Comparison of ENCODE assay signal across 8 cellular contexts in genomic region chr13:52012512-52012836, GRCh38. TPM values are rescaled to one million over a fixed set of nuclear protein-coding genes. Genes with fewer than 3 reads are reported as not detected.
DNase-seq lines count a peak whose midpoint lies in the region; ATAC-seq and TF ChIP-seq lines count a peak whose summit lies in the region.

No MANE protein-coding gene starts in this region.

- TSS peak; percentile 84 for BruUV-seq in IMR-90 (replicated peaks; lab: Mats Ljungman, UMichigan)

- no peak for ATAC-seq in IMR-90 (ENCODE audit: low read depth)
- no peak for ATAC-seq in naive thymus-derived CD4-positive, alpha-beta T cell
- no peak for ATAC-seq in HG02884 (IDR thresholded peaks at IDR 0.05; ENCODE audit: unreplicated experiment)
- no peak for ATAC-seq in GM18873 (IDR thresholded peaks at IDR 0.05; ENCODE audit: low FRiP score, unreplicated experiment)

- H2BK120ac ChIP-seq in IMR-90 (ENCODE audit: low read depth, low read length), result no peak overlapping the region

- H3K14ac ChIP-seq in IMR-90 (replicated peaks; ENCODE audit: low read depth, low read length), result peak overlapping the region; percentile 98

- peak overlapping the region; percentile 92 for H2AK9ac ChIP-seq in IMR-90 (replicated peaks; ENCODE audit: low read depth, low read length, poor library complexity)

- H3K9me3 ChIP-seq in BLaER1 (peaks cover 6% of the 10 kb centered on the region), IMR-90 (ENCODE audit: control insufficient read depth, insufficient read depth, low read length) (no peaks in the 10 kb centered on the region)
- no peaks in the 10 kb centered on the region for H3K9me3 ChIP-seq in naive thymus-derived CD4-positive, alpha-beta T cell (ENCODE audit: control insufficient read depth in 2 of 3, low read length in 3 of 3)

- peak overlapping the region; percentile 84 for H4K91ac ChIP-seq in IMR-90 (ENCODE audit: insufficient read depth, low read depth, low read length)

- no peak overlapping the region for H2BK15ac ChIP-seq in IMR-90 (ENCODE audit: low read depth, low read length)

- no peak overlapping the region for H2AK5ac ChIP-seq in IMR-90 (ENCODE audit: low read depth, low read length)

- intact Hi-C loops in IMR-90 (cut with micrococcal nuclease), result loop anchor here (5.0 to 10.0 kb wide), 2 partner anchors 198 to 440 kb away; partner anchors contain the start of gene VPS36
- intact Hi-C loops in naive thymus-derived CD4-positive, alpha-beta T cell (cut with micrococcal nuclease), result loop anchor here (1.0 to 5.0 kb wide), 19 partner anchors 11 to 1888 kb away; partner anchors contain the start of genes CKAP2 (in 2 of the 2), INTS6 (in 2 of the 2), SUGT1 (in 2 of the 2) and DHRS12 (in 1 of the 2)

- H3K9me3 Mint-ChIP-seq in chondrocyte (ENCODE audit: low read depth), result peaks cover 4% of the 10 kb centered on the region
- peaks cover 0 to 3% (median 0%) of the 10 kb centered on the region in 11 donors for H3K9me3 Mint-ChIP-seq in naive thymus-derived CD4-positive, alpha-beta T cell

- H2AFZ ChIP-seq in IMR-90 (replicated peaks; ENCODE audit: low read length, poor library complexity), result peak overlapping the region; percentile 100

- WGBS in IMR-90 (ENCODE audit: extremely low coverage in 2 of 2, insufficient read length in 1 of 2), 2 experiments, result 0% methylated on average over 5 of the region's 8 CpGs; no CpG with 5 or more reads in 1 of the 2 experiments

- peak overlapping the region; percentile 98 for H3K27ac Mint-ChIP-seq in chondrocyte (ENCODE audit: unreplicated experiment)
- peak overlapping the region; percentile 88 to 99 (median 95) for H3K27ac Mint-ChIP-seq in naive thymus-derived CD4-positive, alpha-beta T cell

- peaks cover 7% of the 10 kb centered on the region for H3K36me3 Mint-ChIP-seq in chondrocyte (ENCODE audit: low read depth)
- H3K36me3 Mint-ChIP-seq in naive thymus-derived CD4-positive, alpha-beta T cell, result peaks cover under 1 to 18% (median 10%) of the 10 kb centered on the region in 5 donors

- peak overlapping the region; percentile 79 for H3K9ac ChIP-seq in BLaER1
- H3K9ac ChIP-seq in IMR-90 (ENCODE audit: low read depth, low read length), result peak overlapping the region; percentile 88

- in situ Hi-C loops in IMR-90 (cut with MboI; ENCODE audit: low sequenced_read_pairs), result loop anchor here (25.0 kb wide), 1 partner anchor 450 kb away; the partner anchor contains the start of genes CKAP2 and VPS36

- DNase-seq in IMR-90 (no peak), chondrocyte (ENCODE audit: low spot score) (no peak), NCI-H187 treated with DMSO at 0.1 percent for 48 hours (lab: John Stamatoyannopoulos, UW) (no peak)
- no peak for DNase-seq in naive thymus-derived CD4-positive, alpha-beta T cell
- no peak for DNase-seq in NK-92 treated with Interleukin-12 subunit alpha and Interleukin-12 subunit beta, amount 100 ng/mL, for 24 hours (lab: John Stamatoyannopoulos, UW)

- peak overlapping the region; percentile 61 for H3K27ac ChIP-seq in BLaER1
- H3K27ac ChIP-seq in IMR-90 (ENCODE audit: insufficient read depth, low read length), result peak overlapping the region; percentile 62
- peak overlapping the region; percentile 76 for H3K27ac ChIP-seq in naive thymus-derived CD4-positive, alpha-beta T cell (ENCODE audit: low read depth, low read length)

- peak overlapping the region; percentile 75 for H3K23ac ChIP-seq in IMR-90 (ENCODE audit: low read depth, low read length)

- H3K4me3 ChIP-seq in BLaER1 (peak overlapping the region; percentile 90), IMR-90 (ENCODE audit: insufficient read depth, low read depth, low read length) (peak overlapping the region; percentile 92)
- peak overlapping the region; percentile 92 for H3K4me3 ChIP-seq in naive thymus-derived CD4-positive, alpha-beta T cell (ENCODE audit: low read length)

- peak overlapping the region; percentile 40; the same call in 1 of the 2 replicates for H3K56ac ChIP-seq in IMR-90 (ENCODE audit: extremely low read depth, insufficient read depth, low read length)

- H4K5ac ChIP-seq in IMR-90 (ENCODE audit: low read depth, low read length), result peak overlapping the region; percentile 92

- TF ChIP-seq CTCF in IMR-90 (conservative IDR thresholded peaks at IDR 0.05; ENCODE audit: low read depth, low read length) (no peak), chondrocyte (IDR thresholded peaks at IDR 0.05) (no peak)

- peak overlapping the region; percentile 87; the same call in 1 of the 2 replicates for H3K4ac ChIP-seq in IMR-90 (ENCODE audit: low read depth, low read length)

- no peak overlapping the region for H2BK20ac ChIP-seq in IMR-90 (ENCODE audit: low read depth, low read length)

- peak overlapping the region; percentile 95 for H3K4me3 Mint-ChIP-seq in chondrocyte (ENCODE audit: unreplicated experiment)
- H3K4me3 Mint-ChIP-seq in naive thymus-derived CD4-positive, alpha-beta T cell, result peak overlapping the region; percentile 90 to 100 (median 99)

- H3K36me3 ChIP-seq in BLaER1, result peaks cover 26% of the 10 kb centered on the region
- H3K36me3 ChIP-seq in IMR-90 (ENCODE audit: control insufficient read depth, insufficient read depth, low read length), result no peaks in the 10 kb centered on the region
- H3K36me3 ChIP-seq in naive thymus-derived CD4-positive, alpha-beta T cell (ENCODE audit: control insufficient read depth in 2 of 3, insufficient read depth in 3 of 3, low read length in 3 of 3), result peaks cover 0 to 10% (median 0%) of the 10 kb centered on the region in 3 experiments

- no peak overlapping the region; the same call in 1 of the 2 replicates for H3K18ac ChIP-seq in IMR-90 (ENCODE audit: low read depth, low read length)

- H3K79me1 ChIP-seq in IMR-90 (ENCODE audit: low read depth in 1 of 2, low read length in 2 of 2), result peaks cover 7 to 19% of the 10 kb centered on the region in 2 experiments

- H3K27me3 ChIP-seq in BLaER1, result peaks cover 33% of the 10 kb centered on the region
- H3K27me3 ChIP-seq in IMR-90 (ENCODE audit: control insufficient read depth, insufficient read depth, low read length), result peaks cover 8% of the 10 kb centered on the region
- H3K27me3 ChIP-seq in naive thymus-derived CD4-positive, alpha-beta T cell (ENCODE audit: control insufficient read depth in 2 of 2, insufficient read depth in 2 of 2, low read length in 2 of 2), result no peaks in the 10 kb centered on the region

- POLR2A ChIA-PET in IMR-90 (lab: Charles Lee; ENCODE audit: unreplicated experiment), result interaction anchor here (0.7 kb wide), 1 partner anchor 37 kb away, joined by 3 read pairs; no protein-coding TSS in a partner anchor
- POLR2A ChIA-PET in naive thymus-derived CD4-positive, alpha-beta T cell (lab: Charles Lee), result interaction anchor here (0.7 to 1.3 kb wide), 5 partner anchors 8 to 639 kb away, joined by 3 to 6 read pairs (median 4); partner anchors contain the start of genes INTS6 and SUGT1

- CTCF ChIA-PET in IMR-90 (lab: Yijun Ruan, JAX), result interaction anchor here (0.8 to 1.5 kb wide), 2 partner anchors 21 to 438 kb away, joined by 3 to 4 read pairs; partner anchors contain the start of gene VPS36
- CTCF ChIA-PET in naive thymus-derived CD4-positive, alpha-beta T cell (lab: Charles Lee), result interaction anchor here (0.6 to 1.3 kb wide), 2 partner anchors 117 to 924 kb away, joined by 3 to 4 read pairs; partner anchors contain the start of gene NEK5

- H3K9me1 ChIP-seq in IMR-90 (ENCODE audit: insufficient read depth, low read length), result peaks cover 2% of the 10 kb centered on the region; the same call in 1 of the 2 replicates

- no peak for TF ChIP-seq RAD21 in IMR-90 (IDR thresholded peaks at IDR 0.05; ENCODE audit: low read length)

- H3K4me2 ChIP-seq in BLaER1 (peak overlapping the region; percentile 83), IMR-90 (ENCODE audit: low read depth, low read length) (peak overlapping the region; percentile 69; the same call in 1 of the 2 replicates)

- H3K27me3 Mint-ChIP-seq in chondrocyte (ENCODE audit: low read depth), result no peaks in the 10 kb centered on the region
- H3K27me3 Mint-ChIP-seq in naive thymus-derived CD4-positive, alpha-beta T cell, result peaks cover 14 to 34% (median 19%) of the 10 kb centered on the region in 5 donors

- peak overlapping the region; percentile 71 to 98 for H4K8ac ChIP-seq in IMR-90 (ENCODE audit: low read depth in 2 of 2, low read length in 2 of 2)

- H4K20me1 ChIP-seq in BLaER1 (peaks cover 33% of the 10 kb centered on the region), IMR-90 (ENCODE audit: insufficient read depth, low read length) (no peaks in the 10 kb centered on the region; the same call in 1 of the 2 replicates)

- H3K4me1 Mint-ChIP-seq in chondrocyte (ENCODE audit: low read depth), result peaks cover 26% of the 10 kb centered on the region
- peaks cover 20 to 51% (median 32%) of the 10 kb centered on the region in 7 donors for H3K4me1 Mint-ChIP-seq in naive thymus-derived CD4-positive, alpha-beta T cell

- dilution Hi-C loops in IMR-90 (cut with HindIII; ENCODE audit: low sequenced_read_pairs, unreplicated experiment), result no loop called here

- TF ChIP-seq POLR2A in IMR-90 (IDR thresholded peaks at IDR 0.05; ENCODE audit: low read depth, low read length), result no peak; the same call in 1 of the 2 replicates

- H3K4me1 ChIP-seq in BLaER1, result peaks cover 18% of the 10 kb centered on the region
- H3K4me1 ChIP-seq in IMR-90 (ENCODE audit: control insufficient read depth, insufficient read depth, low read length), result no peaks in the 10 kb centered on the region
- H3K4me1 ChIP-seq in naive thymus-derived CD4-positive, alpha-beta T cell (ENCODE audit: control insufficient read depth in 2 of 2, insufficient read depth in 2 of 2, low read length in 2 of 2), result peaks cover 9 to 16% of the 10 kb centered on the region in 2 donors

- peak overlapping the region; percentile 44 for H2BK5ac ChIP-seq in IMR-90 (ENCODE audit: low read depth, low read length, poor library complexity, severe bottlenecking)

RNA-seq across cellular contexts. Expression of gene ALG11, which starts 0.3 kb away (rescaled TPM):
- total RNA-seq in IMR-90 (2012; rRNA removed) (12.7 and 25.6 TPM in 2 replicates), chondrocyte (49.2 to 56.9 TPM (median 49.8 TPM) in 3 replicates)
- polyA plus RNA-seq in IMR-90 (2012; rRNA removed), result 6.5 and 10.0 TPM in 2 replicates
- 0.98 and 1.5 TPM in 2 replicates for polyA plus RNA-seq in IMR-90 (2012; cell fraction: cytosol; rRNA removed)
- 2.8 and 10.4 TPM in 2 replicates for polyA plus RNA-seq in IMR-90 (2012; cell fraction: nucleus; rRNA removed; ENCODE audit: low replicate concordance)
- 10 to 100 TPM; 29.3 to 45.6 (median 38.3) TPM for total RNA-seq in naive thymus-derived CD4-positive, alpha-beta T cell
- 10 to 100 TPM; 22.6 to 31.5 TPM for polyA plus RNA-seq in naive thymus-derived CD4-positive, alpha-beta T cell

RNA-seq across cellular contexts. Expression of gene ATP7B, which starts 1.2 kb away (rescaled TPM):
- total RNA-seq in IMR-90 (2012; rRNA removed) (2.2 and 2.7 TPM in 2 replicates), chondrocyte (11.9 to 16.8 TPM (median 16.6 TPM) in 3 replicates)
- polyA plus RNA-seq in IMR-90 (2012; rRNA removed), result 2.2 and 2.9 TPM in 2 replicates
- 0.97 and 1.7 TPM in 2 replicates for polyA plus RNA-seq in IMR-90 (2012; cell fraction: cytosol; rRNA removed)
- polyA plus RNA-seq in IMR-90 (2012; cell fraction: nucleus; rRNA removed; ENCODE audit: low replicate concordance), result 7.2 and 9.2 TPM in 2 replicates
- 1 to 10 TPM in 4 of 5 experiments, under 1 TPM in 1; 0.48 to 1.4 (median 1.3) TPM for total RNA-seq in naive thymus-derived CD4-positive, alpha-beta T cell
- under 1 TPM; 0.18 to 0.23 TPM for polyA plus RNA-seq in naive thymus-derived CD4-positive, alpha-beta T cell

RNA-seq across cellular contexts. Expression of gene UTP14C, which starts 12.0 kb away (rescaled TPM):
- total RNA-seq in IMR-90 (2012; rRNA removed) (12.5 and 16.4 TPM in 2 replicates), chondrocyte (22.3 to 27.6 TPM (median 24.4 TPM) in 3 replicates)
- 7.1 and 8.2 TPM in 2 replicates for polyA plus RNA-seq in IMR-90 (2012; rRNA removed)
- polyA plus RNA-seq in IMR-90 (2012; cell fraction: cytosol; rRNA removed), result 1.6 and 2.1 TPM in 2 replicates
- polyA plus RNA-seq in IMR-90 (2012; cell fraction: nucleus; rRNA removed; ENCODE audit: low replicate concordance), result 0.85 and 7.2 TPM in 2 replicates
- 10 to 100 TPM in 3 of 5 experiments, 1 to 10 TPM in 2; 4.2 to 17.2 (median 12.9) TPM for total RNA-seq in naive thymus-derived CD4-positive, alpha-beta T cell
- polyA plus RNA-seq in naive thymus-derived CD4-positive, alpha-beta T cell, result 1 to 10 TPM; 2.0 to 3.5 TPM
